8 cellular contexts compared by ENCODE assay signal in the genomic region with DNA sequence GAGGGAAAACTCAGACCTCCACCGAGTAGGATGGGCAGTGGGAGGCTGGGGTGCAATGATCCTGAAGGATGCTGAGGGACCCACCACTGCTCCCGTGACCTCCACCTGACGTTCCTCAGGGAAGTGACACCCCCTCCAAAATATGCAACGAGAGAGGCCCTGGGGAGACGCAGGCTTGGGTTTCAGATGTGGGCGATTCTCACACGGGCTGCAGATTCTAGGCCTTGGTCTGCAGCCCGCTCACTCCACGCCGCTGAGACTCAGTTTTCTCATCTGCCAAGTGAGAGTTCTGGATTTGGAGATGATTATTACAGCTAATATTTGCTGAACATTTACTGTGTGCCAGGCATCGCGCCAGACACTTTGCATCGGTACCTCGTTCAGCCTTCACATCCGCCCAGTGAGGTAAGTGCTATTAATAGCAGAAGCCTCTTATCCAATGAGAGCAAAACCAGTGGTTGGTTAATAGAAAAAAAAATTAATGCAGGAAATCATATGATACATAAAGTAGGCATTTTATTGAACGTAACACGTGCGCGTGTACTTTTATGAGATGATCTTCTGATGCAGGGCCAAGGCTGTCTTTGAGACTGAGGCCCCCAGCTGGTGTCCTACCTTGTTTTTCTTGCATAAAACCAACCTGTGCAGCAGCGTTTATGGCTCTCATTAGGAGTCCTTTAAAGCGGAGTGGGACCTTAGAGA.
DNase-seq lines count a peak whose midpoint lies in the region; ATAC-seq and TF ChIP-seq lines count a peak whose summit lies in the region.

No MANE protein-coding gene starts in this region.

- ATAC-seq in HG02938 (IDR thresholded peaks at IDR 0.05; ENCODE audit: unreplicated experiment): peak; percentile 35

- no peaks in the 10 kb centered on the region for H3K27me3 ChIP-seq in Peyer's patch

- peak overlapping the region; percentile 76 to 88 (median 83) for H3K27ac ChIP-seq in Peyer's patch

- H3K4me1 ChIP-seq in Peyer's patch: peaks cover 0 to 62% (median 41%) of the 10 kb centered on the region in 4 donors

- no peak overlapping the region for H3K4me3 ChIP-seq in Peyer's patch
- no peak overlapping the region for H3K4me3 ChIP-seq in astrocyte of the spinal cord (ENCODE audit: low read depth, low read length)

- in situ Hi-C loops in astrocyte of the spinal cord (cut with HindIII; ENCODE audit: low sequenced_read_pairs): no loop called here

- H3K36me3 ChIP-seq in Peyer's patch: no peaks in the 10 kb centered on the region

- no peaks in the 10 kb centered on the region for H3K9me3 ChIP-seq in Peyer's patch

- DNase-seq in activated T-cell treated with anti-CD3 and anti-CD28 coated beads for 1 hour (ENCODE audit: low read depth): peak; percentile 44
- DNase-seq in activated T-cell treated with anti-CD3 and anti-CD28 coated beads for 4 hours: no peak
- peak in 2 of 3 donors; percentile 83 to 90 for DNase-seq in Peyer's patch
- DNase-seq in astrocyte of the spinal cord (ENCODE audit: low read depth, low spot score): peak; percentile 73
- peak; percentile 47 to 49 for DNase-seq in stimulated activated CD4-positive, alpha-beta T cell treated with anti-CD3 and anti-CD28 coated beads, Interleukin-2, amount 100 ng/mL, for 24 hours
- DNase-seq in KG1 (lab: John Stamatoyannopoulos, UW): no peak
- DNase-seq in AML-193 (lab: John Stamatoyannopoulos, UW): no peak

- TF ChIP-seq POLR2A in Peyer's patch (IDR thresholded peaks at IDR 0.05): no peak

- TF ChIP-seq CTCF in Peyer's patch (IDR thresholded peaks at IDR 0.05) (peak in 4 of 6 experiments; percentile 2 to 26 (median 13)), astrocyte of the spinal cord (IDR thresholded peaks at IDR 0.05; ENCODE audit: low read depth, low read length) (no peak)

Comparison
In these comparisons a context has a peak if more than half of its experiments do, and no peak if none do; other contexts are left out.
1. DNase-seq: peak in activated T-cell treated with anti-CD3 and anti-CD28 coated beads for 1 hour (single experiment), Peyer's patch (2 of 3), astrocyte of the spinal cord (single experiment) and stimulated activated CD4-positive, alpha-beta T cell treated with anti-CD3 and anti-CD28 coated beads, Interleukin-2, amount 100 ng/mL, for 24 hours (2 of 2); none in activated T-cell treated with anti-CD3 and anti-CD28 coated beads for 4 hours (single experiment), KG1 (single experiment) and AML-193 (0 of 2).